10 cellular contexts compared by ENCODE assay signal in the genomic region with DNA sequence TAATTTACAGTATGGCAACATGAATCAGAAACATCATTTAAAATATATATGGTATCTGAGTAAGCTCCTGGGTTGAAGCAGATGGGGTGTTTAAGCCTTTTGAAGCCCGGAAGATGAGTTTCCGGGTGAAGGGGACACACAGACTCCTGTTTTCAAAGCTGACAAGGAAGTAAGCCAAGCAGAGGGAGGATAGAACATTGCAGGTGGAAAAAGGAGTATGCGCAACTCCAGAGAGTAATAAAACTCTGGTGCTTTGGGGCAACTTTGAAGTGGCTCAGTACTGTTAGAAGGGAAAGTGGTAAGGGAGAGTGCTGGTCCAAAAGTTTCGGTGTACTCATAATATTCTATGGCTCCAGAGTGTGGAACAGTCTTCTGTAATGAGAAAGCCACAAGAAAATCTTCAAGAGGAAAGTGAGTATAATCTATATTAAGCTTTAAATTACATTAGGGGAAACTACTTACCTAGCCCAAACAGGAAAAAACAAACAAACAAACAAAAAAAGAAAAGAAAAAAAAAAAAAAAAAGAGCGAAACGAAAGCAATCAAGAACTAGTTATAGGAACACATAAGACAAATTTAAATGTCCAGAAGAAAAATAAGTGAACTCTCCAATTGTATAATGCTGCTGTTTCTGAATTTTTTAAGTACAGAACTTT. TPM values are rescaled to one million over a fixed set of nuclear protein-coding genes. Genes with fewer than 3 reads are reported as not detected.
DNase-seq lines count a peak whose midpoint lies in the region; ATAC-seq and TF ChIP-seq lines count a peak whose summit lies in the region.
"Had no signal": no experiment of that assay in that cellular context is flagged by ENCODE, and none has a peak within 500 bp of the region (broad histone marks: within the 10 kb centered on the region; RNA-seq: fewer than 3 reads in every experiment).

No MANE protein-coding gene starts in this region.

- H3K27ac Mint-ChIP-seq in activated CD4-positive, alpha-beta T cell treated with anti-CD3 and anti-CD28 coated beads for 36 hours: peak overlapping the region; percentile 98
- H3K27ac Mint-ChIP-seq in activated T-helper 1 cell treated with anti-CD3 and anti-CD28 coated beads, Interleukin-12 subunit alpha, Interleukin-12 subunit beta, Interleukin-2, Interleukin-4 antibody, amounts not matched to agents 30 ng/mL and 10 ng/mL and 1 ng/mL, durations not matched to agents 14 hours and 24 hours and 36 hours: peak overlapping the region; percentile 99

- H3K4me3 ChIP-seq in MM.1S (ENCODE audit: low read length) (peak overlapping the region; percentile 87), neutrophil (ENCODE audit: low read depth in 1 of 2, low read length in 1 of 2) (peak overlapping the region; percentile 67 to 76)
- H3K4me3 ChIP-seq: A549 had no signal

- ATAC-seq in activated CD4-positive, alpha-beta T cell treated with anti-CD3 and anti-CD28 coated beads for 36 hours: no peak
- ATAC-seq in HG02840 (IDR thresholded peaks at IDR 0.05; ENCODE audit: low FRiP score, unreplicated experiment) (no peak), GM18511 (IDR thresholded peaks at IDR 0.05; ENCODE audit: unreplicated experiment) (no peak)
- ATAC-seq: A549 had no signal

- H3K4me1 Mint-ChIP-seq in activated CD4-positive, alpha-beta T cell treated with anti-CD3 and anti-CD28 coated beads for 36 hours: peaks cover 17% of the 10 kb centered on the region
- H3K4me1 Mint-ChIP-seq in activated T-helper 1 cell treated with anti-CD3 and anti-CD28 coated beads, Interleukin-12 subunit alpha, Interleukin-12 subunit beta, Interleukin-2, Interleukin-4 antibody, amounts not matched to agents 30 ng/mL and 10 ng/mL and 1 ng/mL, durations not matched to agents 14 hours and 24 hours and 36 hours (ENCODE audit: low read depth): peaks cover 36% of the 10 kb centered on the region

- peak; percentile 32 for DNase-seq in activated CD4-positive, alpha-beta T cell treated with anti-CD3 and anti-CD28 coated beads for 36 hours
- DNase-seq in activated CD4-positive, alpha-beta T cell treated with anti-CD3 and anti-CD28 coated beads for 1 hour: no peak
- DNase-seq in MM.1S (peak; percentile 31), NCI-H1930 (lab: John Stamatoyannopoulos, UW) (no peak)
- peak; percentile 5 for DNase-seq in activated T-helper 1 cell treated with anti-CD3 and anti-CD28 coated beads, Interleukin-12 subunit alpha, Interleukin-12 subunit beta, Interleukin-2, Interleukin-4 antibody, amounts not matched to agents 30 ng/mL and 10 ng/mL and 1 ng/mL, durations not matched to agents 14 hours and 24 hours and 36 hours (ENCODE audit: low spot score)

- no peaks in the 10 kb centered on the region for H3K9me3 ChIP-seq in MM.1S (replicated peaks; ENCODE audit: insufficient read depth, low read length)
- no peaks in the 10 kb centered on the region for H3K9me3 ChIP-seq in neutrophil
- H3K9me3 ChIP-seq: A549, tibial nerve had no signal

- peaks cover 48% of the 10 kb centered on the region for H3F3A ChIP-seq in MM.1S (ENCODE audit: insufficient read depth, low read length)

- H3K36me3 Mint-ChIP-seq in activated CD4-positive, alpha-beta T cell treated with anti-CD3 and anti-CD28 coated beads for 36 hours (ENCODE audit: low read depth): peaks cover 15% of the 10 kb centered on the region
- peaks cover 22% of the 10 kb centered on the region for H3K36me3 Mint-ChIP-seq in activated T-helper 1 cell treated with anti-CD3 and anti-CD28 coated beads, Interleukin-12 subunit alpha, Interleukin-12 subunit beta, Interleukin-2, Interleukin-4 antibody, amounts not matched to agents 30 ng/mL and 10 ng/mL and 1 ng/mL, durations not matched to agents 14 hours and 24 hours and 36 hours (ENCODE audit: low read depth)

- H3K4me2 ChIP-seq in MM.1S (ENCODE audit: low read depth, low read length): peak overlapping the region; percentile 97

- H3K36me3 ChIP-seq in MM.1S (replicated peaks; ENCODE audit: insufficient read depth, low read length) (no peaks in the 10 kb centered on the region), neutrophil (no peaks in the 10 kb centered on the region)
- H3K36me3 ChIP-seq: tibial nerve had no signal

- peak overlapping the region; percentile 97 for H3K4me3 Mint-ChIP-seq in activated CD4-positive, alpha-beta T cell treated with anti-CD3 and anti-CD28 coated beads for 36 hours
- H3K4me3 Mint-ChIP-seq in activated T-helper 1 cell treated with anti-CD3 and anti-CD28 coated beads, Interleukin-12 subunit alpha, Interleukin-12 subunit beta, Interleukin-2, Interleukin-4 antibody, amounts not matched to agents 30 ng/mL and 10 ng/mL and 1 ng/mL, durations not matched to agents 14 hours and 24 hours and 36 hours: peak overlapping the region; percentile 96

- H3K4me1 ChIP-seq in MM.1S (ENCODE audit: low read length) (no peaks in the 10 kb centered on the region), neutrophil (ENCODE audit: control insufficient read depth in 1 of 2, insufficient read depth in 1 of 2, low read depth in 1 of 2, low read length in 1 of 2) (peaks cover 9 to 21% of the 10 kb centered on the region in 2 experiments)

- H4K20me1 ChIP-seq in MM.1S (ENCODE audit: insufficient read depth, low read length): no peaks in the 10 kb centered on the region

- H3K79me2 ChIP-seq in MM.1S (ENCODE audit: low read length): peaks cover 24% of the 10 kb centered on the region

- POLR2A ChIA-PET in activated CD4-positive, alpha-beta T cell treated with anti-CD3 and anti-CD28 coated beads for 36 hours (lab: Charles Lee): interaction anchor here (1.4 to 1.9 kb wide), 2 partner anchors 32 to 125 kb away, joined by 4 to 7 read pairs; no protein-coding TSS in a partner anchor

- no peaks in the 10 kb centered on the region for H3K27me3 ChIP-seq in MM.1S (replicated peaks; ENCODE audit: insufficient read depth, low read length)
- no peaks in the 10 kb centered on the region for H3K27me3 ChIP-seq in neutrophil

- peak overlapping the region; percentile 55; the same call in 1 of the 2 replicates for H3K9ac ChIP-seq in MM.1S (ENCODE audit: low read length)

- TF ChIP-seq CTCF in MM.1S (IDR thresholded peaks at IDR 0.05; ENCODE audit: low read length) (no peak), neutrophil (IDR thresholded peaks at IDR 0.05) (no peak)

- intact Hi-C loops in activated CD4-positive, alpha-beta T cell treated with anti-CD3 and anti-CD28 coated beads for 36 hours (cut with DNase I, micrococcal nuclease): loop anchor here (1.0 to 10.0 kb wide), 2 partner anchors 8 to 1849 kb away; partner anchors contain the start of gene PAM (in 1 of the 2)
- intact Hi-C loops in activated T-helper 1 cell treated with anti-CD3 and anti-CD28 coated beads, Interleukin-12 subunit alpha, Interleukin-12 subunit beta, Interleukin-2, Interleukin-4 antibody, amounts not matched to agents 30 ng/mL and 10 ng/mL and 1 ng/mL, durations not matched to agents 14 hours and 24 hours and 36 hours (cut with micrococcal nuclease): no loop called here

- H3K27ac ChIP-seq in MM.1S (ENCODE audit: low read length) (peak overlapping the region; percentile 85; the same call in 1 of the 2 replicates), neutrophil (peak overlapping the region; percentile 95)
- H3K27ac ChIP-seq: A549 had no signal

- CTCF ChIA-PET in activated CD4-positive, alpha-beta T cell treated with anti-CD3 and anti-CD28 coated beads for 36 hours (lab: Charles Lee): interaction anchor here (1.9 kb wide), 1 partner anchor 66 kb away, joined by 5 read pairs; no protein-coding TSS in a partner anchor

- no peaks in the 10 kb centered on the region for H3K27me3 Mint-ChIP-seq in activated CD4-positive, alpha-beta T cell treated with anti-CD3 and anti-CD28 coated beads for 36 hours
- no peaks in the 10 kb centered on the region for H3K27me3 Mint-ChIP-seq in activated T-helper 1 cell treated with anti-CD3 and anti-CD28 coated beads, Interleukin-12 subunit alpha, Interleukin-12 subunit beta, Interleukin-2, Interleukin-4 antibody, amounts not matched to agents 30 ng/mL and 10 ng/mL and 1 ng/mL, durations not matched to agents 14 hours and 24 hours and 36 hours (ENCODE audit: insufficient read depth)

- peak overlapping the region; percentile 54 for H2AFZ ChIP-seq in MM.1S (ENCODE audit: low read length)

- no peaks in the 10 kb centered on the region for H3K9me3 Mint-ChIP-seq in activated CD4-positive, alpha-beta T cell treated with anti-CD3 and anti-CD28 coated beads for 36 hours (ENCODE audit: low read depth)
- H3K9me3 Mint-ChIP-seq in activated T-helper 1 cell treated with anti-CD3 and anti-CD28 coated beads, Interleukin-12 subunit alpha, Interleukin-12 subunit beta, Interleukin-2, Interleukin-4 antibody, amounts not matched to agents 30 ng/mL and 10 ng/mL and 1 ng/mL, durations not matched to agents 14 hours and 24 hours and 36 hours: peaks cover 4% of the 10 kb centered on the region

- no peaks in the 10 kb centered on the region for H3K9me2 ChIP-seq in MM.1S (replicated peaks; ENCODE audit: insufficient read depth, low read length)

RNA-seq across cellular contexts. Expression of gene ST8SIA4, which starts 2.3 kb away (rescaled TPM):
- total RNA-seq in activated CD4-positive, alpha-beta T cell treated with anti-CD3 and anti-CD28 coated beads for 36 hours: 10 to 100 TPM; 31.7 to 32.0 TPM
- 63.1 and 65.2 TPM in 2 replicates for total RNA-seq in activated T-helper 1 cell treated with anti-CD3 and anti-CD28 coated beads, Interleukin-12 subunit alpha, Interleukin-12 subunit beta, Interleukin-2, Interleukin-4 antibody, amounts not matched to agents 30 ng/mL and 10 ng/mL and 1 ng/mL, durations not matched to agents 14 hours and 24 hours and 36 hours

Comparison
In these comparisons a context has a peak if more than half of its experiments do, and no peak if none do; other contexts are left out.
1. DNase-seq: peak in activated CD4-positive, alpha-beta T cell treated with anti-CD3 and anti-CD28 coated beads for 36 hours (single experiment), MM.1S (single experiment) and activated T-helper 1 cell treated with anti-CD3 and anti-CD28 coated beads, Interleukin-12 subunit alpha, Interleukin-12 subunit beta, Interleukin-2, Interleukin-4 antibody, amounts not matched to agents 30 ng/mL and 10 ng/mL and 1 ng/mL, durations not matched to agents 14 hours and 24 hours and 36 hours (single experiment); none in activated CD4-positive, alpha-beta T cell treated with anti-CD3 and anti-CD28 coated beads for 1 hour (single experiment) and NCI-H1930 (0 of 2).